Comparison of ENCODE assay signal across 8 cellular contexts in the genomic region with DNA sequence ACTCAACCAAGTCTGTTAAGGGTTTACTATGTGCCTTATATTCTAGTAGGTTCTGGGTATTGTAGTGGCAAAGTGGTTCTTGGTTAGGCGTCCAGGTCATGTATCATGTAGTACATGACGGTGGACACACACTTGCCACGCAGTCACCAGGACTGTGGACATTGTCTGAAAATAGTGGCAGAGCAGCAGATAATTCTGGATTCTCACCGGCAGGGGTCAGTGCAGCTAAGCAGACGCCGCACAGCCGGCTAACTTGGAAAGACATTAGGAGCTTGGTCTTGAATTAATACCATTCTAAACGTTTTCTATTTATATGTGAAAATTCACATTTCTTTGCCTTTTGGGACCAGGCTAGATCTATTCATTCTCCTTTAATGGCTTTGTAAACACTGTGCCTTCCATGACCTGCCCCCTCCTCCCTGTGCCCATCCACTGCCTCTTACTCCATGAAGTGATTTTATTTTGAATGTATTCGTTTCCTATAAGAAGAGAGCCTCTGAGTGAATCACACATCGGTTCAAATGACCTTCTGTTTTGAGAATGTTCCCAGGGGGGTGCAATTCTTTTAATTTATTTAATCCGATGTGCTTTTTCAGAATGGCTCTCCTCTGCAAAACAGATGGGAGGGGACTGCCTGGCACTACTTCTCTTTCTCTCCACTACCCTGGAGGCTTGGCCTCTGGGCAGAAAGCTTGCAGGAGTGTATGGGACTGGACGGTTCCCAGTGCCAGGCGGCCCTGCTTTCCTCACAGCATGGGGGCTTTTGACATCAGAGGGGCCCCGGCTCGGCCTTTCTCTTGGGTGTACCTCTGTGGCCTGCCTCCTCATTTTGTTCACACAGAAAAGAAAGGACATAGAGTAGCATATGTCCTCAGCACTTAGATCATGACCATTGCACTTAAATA.
DNase-seq lines count a peak whose midpoint lies in the region; ATAC-seq, FAIRE-seq and TF ChIP-seq lines count a peak whose summit lies in the region.

No MANE protein-coding gene starts in this region.

- dilution Hi-C loops in endothelial cell of umbilical vein (cut with MboI; ENCODE audit: extremely low pct_ligation_motif_present, low sequenced_read_pairs) = loop anchor here (25.0 kb wide), 1 partner anchor 164 kb away; no protein-coding TSS in a partner anchor

- H3K4me2 ChIP-seq in KMS-11 (no peak overlapping the region), endothelial cell of umbilical vein (ENCODE audit: insufficient read depth, low read length) (peak overlapping the region; percentile 30)

- ATAC-seq in GM21381 (IDR thresholded peaks at IDR 0.05; ENCODE audit: unreplicated experiment) (peak; percentile 80), mucosa of descending colon (peak; percentile 61), GM18858 (IDR thresholded peaks at IDR 0.05; ENCODE audit: unreplicated experiment) (no peak)

- H3K9me3 ChIP-seq in endothelial cell of umbilical vein (replicated peaks; ENCODE audit: control insufficient read depth, insufficient read depth, low read length) = no peaks in the 10 kb centered on the region
- H3K9me3 ChIP-seq in mucosa of descending colon = no peaks in the 10 kb centered on the region
- no peaks in the 10 kb centered on the region for H3K9me3 ChIP-seq in transverse colon

- no peaks in the 10 kb centered on the region for H3K79me2 ChIP-seq in KMS-11 (ENCODE audit: insufficient read depth, low read depth)
- no peaks in the 10 kb centered on the region for H3K79me2 ChIP-seq in endothelial cell of umbilical vein (ENCODE audit: control insufficient read depth, insufficient read depth, low read length)

- no peak for TF ChIP-seq EP300 in transverse colon (IDR thresholded peaks at IDR 0.05; ENCODE audit: low read depth)

- intact Hi-C loops in endothelial cell of umbilical vein (cut with micrococcal nuclease) = loop anchor here (1.0 to 5.0 kb wide), 11 partner anchors 53 to 1316 kb away; no protein-coding TSS in a partner anchor
- intact Hi-C loops in mucosa of descending colon (cut with DNase I, micrococcal nuclease) = no loop called here
- intact Hi-C loops in transverse colon (cut with DNase I; ENCODE audit: low total_unique reads) = no loop called here

- H3K27ac ChIP-seq in KMS-11 = no peak overlapping the region
- H3K27ac ChIP-seq in endothelial cell of umbilical vein (ENCODE audit: insufficient read depth, low read depth, low read length) = peak overlapping the region; percentile 92
- H3K27ac ChIP-seq in transverse colon = no peak overlapping the region

- no peaks in the 10 kb centered on the region for H3K9me1 ChIP-seq in endothelial cell of umbilical vein (replicated peaks; ENCODE audit: control insufficient read depth, extremely low read depth, insufficient read depth, low read length)

- BruUV-seq in endothelial cell of umbilical vein (replicated peaks; lab: Mats Ljungman, UMichigan) = TSS peak; percentile 34

- H3K9ac ChIP-seq in KMS-11 (no peak overlapping the region), endothelial cell of umbilical vein (replicated peaks; ENCODE audit: extremely low read depth, insufficient read depth, low read length) (peak overlapping the region; percentile 62)

- CTCF ChIA-PET in endothelial cell of umbilical vein (lab: Charles Lee) = interaction anchor here (0.6 to 6.5 kb wide), 57 partner anchors 8 to 1316 kb away, joined by 3 to 267 read pairs (median 5); a partner anchor contains a TSS

- WGBS in transverse colon (ENCODE audit: low coverage in 1 of 2), 2 donors = 33 to 35% methylated on average over 4 to 15 of the region's 15 CpGs

- H3K4me1 ChIP-seq in KMS-11 (ENCODE audit: low read depth, poor library complexity, severe bottlenecking) (no peaks in the 10 kb centered on the region), endothelial cell of umbilical vein (ENCODE audit: control insufficient read depth, extremely low read depth, insufficient read depth, low read length) (peaks cover 56% of the 10 kb centered on the region), mucosa of descending colon (ENCODE audit: low read depth) (no peaks in the 10 kb centered on the region), transverse colon (no peaks in the 10 kb centered on the region)

- no peaks in the 10 kb centered on the region for H3K36me3 ChIP-seq in KMS-11 (ENCODE audit: insufficient read depth)
- no peaks in the 10 kb centered on the region for H3K36me3 ChIP-seq in endothelial cell of umbilical vein (ENCODE audit: control insufficient read depth in 2 of 2, extremely low read depth in 1 of 2, insufficient read depth in 2 of 2, low read length in 2 of 2)
- no peaks in the 10 kb centered on the region for H3K36me3 ChIP-seq in mucosa of descending colon (ENCODE audit: low read depth)
- H3K36me3 ChIP-seq in transverse colon = no peaks in the 10 kb centered on the region

- POLR2A ChIA-PET in endothelial cell of umbilical vein (lab: Charles Lee) = interaction anchor here (0.9 kb wide), 1 partner anchor 111 kb away, joined by 4 read pairs; no protein-coding TSS in a partner anchor

- peak; percentile 41 for TF ChIP-seq CTCF in KMS-11 (conservative IDR thresholded peaks at IDR 0.05; ENCODE audit: low read depth, low read length)
- TF ChIP-seq CTCF in endothelial cell of umbilical vein (IDR thresholded peaks at IDR 0.05; ENCODE audit: extremely low read depth in 1 of 2, insufficient read depth in 1 of 2, low read depth in 1 of 2, low read length in 2 of 2) = peak; percentile 83 to 84
- peak; percentile 62 for TF ChIP-seq CTCF in mucosa of descending colon (IDR thresholded peaks at IDR 0.05)
- peak; percentile 54 to 70 (median 67) for TF ChIP-seq CTCF in transverse colon (IDR thresholded peaks at IDR 0.05)

- H2AFZ ChIP-seq in KMS-11 (ENCODE audit: low read depth) (no peak overlapping the region), endothelial cell of umbilical vein (ENCODE audit: low read depth, low read length) (peak overlapping the region; percentile 40)

- peak; percentile 84 for DNase-seq in EH (ENCODE audit: low read depth)
- peak; percentile 5 for DNase-seq in SK-N-DZ (ENCODE audit: low spot score)
- peak; percentile 85 for DNase-seq in endothelial cell of umbilical vein (ENCODE audit: low read depth, low spot score)
- peak in 2 of 3 donors; percentile 43 to 59 for DNase-seq in mucosa of descending colon
- peak; percentile 42 for DNase-seq in transverse colon

- no peaks in the 10 kb centered on the region for H3K27me3 ChIP-seq in KMS-11 (ENCODE audit: insufficient read depth, low read depth)
- no peaks in the 10 kb centered on the region for H3K27me3 ChIP-seq in endothelial cell of umbilical vein (ENCODE audit: control insufficient read depth in 2 of 2, insufficient read depth in 2 of 2, low read length in 2 of 2)
- H3K27me3 ChIP-seq in transverse colon = no peaks in the 10 kb centered on the region

- TF ChIP-seq POLR2A in endothelial cell of umbilical vein (IDR thresholded peaks at IDR 0.05; ENCODE audit: low read depth, low read length) = no peak
- no peak for TF ChIP-seq POLR2A in transverse colon (IDR thresholded peaks at IDR 0.05)

- peak; percentile 89 for FAIRE-seq in endothelial cell of umbilical vein (lab: Jason Lieb, UNC)

- in situ Hi-C loops in transverse colon (cut with MboI; ENCODE audit: low pct_ligation_motif_present in 1 of 4, low pct_unique_long_range_greater_than_20kb in 1 of 4, low sequenced_read_pairs in 3 of 4) = loop anchor here in 1 of 4 donors (25.0 kb wide), 1 partner anchor 289 kb away; no protein-coding TSS in a partner anchor

- H4K20me1 ChIP-seq in KMS-11 (ENCODE audit: insufficient read depth) (no peaks in the 10 kb centered on the region), endothelial cell of umbilical vein (replicated peaks; ENCODE audit: control insufficient read depth, extremely low read depth, insufficient read depth, low read length) (no peaks in the 10 kb centered on the region)

- H3K4me3 ChIP-seq in KMS-11 (IDR thresholded peaks at IDR 0.05; ENCODE audit: insufficient read depth, low read depth, low read length) (no peak overlapping the region), endothelial cell of umbilical vein (replicated peaks in 1 of 3; ENCODE audit: insufficient read depth in 1 of 3, low read depth in 1 of 3, low read length in 3 of 3) (no peak overlapping the region), mucosa of descending colon (no peak overlapping the region), transverse colon (no peak overlapping the region)

TF ChIP-seq in endothelial cell of umbilical vein, 7 proteins besides CTCF, POLR2A, EP300 and RAD21:
- TF ChIP-seq, protein P1, sequence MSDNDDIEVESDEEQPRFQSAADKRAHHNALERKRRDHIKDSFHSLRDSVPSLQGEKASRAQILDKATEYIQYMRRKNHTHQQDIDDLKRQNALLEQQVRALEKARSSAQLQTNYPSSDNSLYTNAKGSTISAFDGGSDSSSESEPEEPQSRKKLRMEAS (IDR thresholded peaks at IDR 0.05; ENCODE audit: insufficient read depth, insufficient read length) = no peak
- no peak for TF ChIP-seq FOS (IDR thresholded peaks at IDR 0.05; ENCODE audit: borderline replicate concordance, insufficient read depth, low read length)
- TF ChIP-seq JUN (IDR thresholded peaks at IDR 0.05; ENCODE audit: borderline replicate concordance, insufficient read depth, insufficient read length, low read depth) = no peak
- no peak for TF ChIP-seq EZH2 (IDR thresholded peaks at IDR 0.05; ENCODE audit: borderline replicate concordance, low read depth, low read length, severe bottlenecking)
- no peak for TF ChIP-seq MYC (IDR thresholded peaks at IDR 0.05; ENCODE audit: low read depth, low read length)
- TF ChIP-seq GATA2 (IDR thresholded peaks at IDR 0.05; ENCODE audit: insufficient read depth, insufficient read length, low read depth, low read length) = no peak
- TF ChIP-seq POLR2AphosphoS5 (IDR thresholded peaks at IDR 0.05; ENCODE audit: insufficient read depth, low read depth, low read length) = no peak

Comparison
In these comparisons a context has a peak if more than half of its experiments do, and no peak if none do; other contexts are left out.
1. DNase-seq: peak in every context shown above with its lines; median percentile 85 in endothelial cell of umbilical vein; 84 in EH; 51 in mucosa of descending colon; 42 in transverse colon; 5 in SK-N-DZ.